1 cellular context compared by ENCODE assay signal in genomic region chr20:63543131-63543530, GRCh38.
TF ChIP-seq lines count a peak whose summit lies in the region.

No MANE protein-coding gene starts in this region.

TF ChIP-seq in HCT116, 20 proteins besides CTCF, POLR2A, EP300 and RAD21:
- no peak for TF ChIP-seq EGR1 (IDR thresholded peaks at IDR 0.05; ENCODE audit: low read depth)
- no peak for TF ChIP-seq EZH2 (IDR thresholded peaks at IDR 0.05)
- TF ChIP-seq ELF1 (IDR thresholded peaks at IDR 0.05; ENCODE audit: borderline replicate concordance, low read depth) = no peak
- TF ChIP-seq POLR2AphosphoS5 (IDR thresholded peaks at IDR 0.05; ENCODE audit: low read depth, low read length) = no peak
- no peak for TF ChIP-seq MAX (IDR thresholded peaks at IDR 0.05)
- TF ChIP-seq YY1 (IDR thresholded peaks at IDR 0.05; ENCODE audit: extremely low read depth, insufficient replicate concordance, low read depth, low read length) = no peak
- no peak for TF ChIP-seq ZFX (IDR thresholded peaks at IDR 0.05)
- no peak for TF ChIP-seq EZH2phosphoT487 (IDR thresholded peaks at IDR 0.05; ENCODE audit: borderline replicate concordance)
- TF ChIP-seq SIN3A (IDR thresholded peaks at IDR 0.05; ENCODE audit: low read depth) = no peak
- no peak for TF ChIP-seq ATF3 (IDR thresholded peaks at IDR 0.05)
- TF ChIP-seq JUND (IDR thresholded peaks at IDR 0.05) = no peak
- no peak for TF ChIP-seq ZNF274 (IDR thresholded peaks at IDR 0.05; ENCODE audit: low read depth, low read length)
